Comparison of ENCODE assay signal across 8 cellular contexts in genomic region chr3:141561426-141562034, GRCh38.
DNase-seq lines count a peak whose midpoint lies in the region; ATAC-seq and TF ChIP-seq lines count a peak whose summit lies in the region.

No MANE protein-coding gene starts in this region.

- no peak overlapping the region for H4K8ac ChIP-seq in trophoblast cell (ENCODE audit: low read depth, low read length)

- H3K36me3 ChIP-seq in trophoblast cell (ENCODE audit: control insufficient read depth in 1 of 2, insufficient read depth in 2 of 2, low read length in 2 of 2) = no peaks in the 10 kb centered on the region

- H3K4ac ChIP-seq in trophoblast cell (ENCODE audit: low read depth, low read length) = no peak overlapping the region

- intact Hi-C loops in activated CD4-positive, alpha-beta T cell treated with anti-CD3 and anti-CD28 coated beads, Interleukin-2, amount 10 ng/mL, durations not matched to agents 24 days and 14 days (cut with micrococcal nuclease) = loop anchor here (1.0 to 5.0 kb wide), 4 partner anchors 86 to 249 kb away; no protein-coding TSS in a partner anchor

- no peak overlapping the region for H3K27ac Mint-ChIP-seq in activated CD4-positive, alpha-beta T cell treated with anti-CD3 and anti-CD28 coated beads, Interleukin-2, amount 10 ng/mL, durations not matched to agents 24 days and 14 days

- no peak overlapping the region for H3K4me2 ChIP-seq in trophoblast cell (ENCODE audit: low read length)

- H4K12ac ChIP-seq in trophoblast cell (ENCODE audit: low read depth, low read length) = no peak overlapping the region

- no peak overlapping the region for H3K18ac ChIP-seq in trophoblast cell (ENCODE audit: low read length)

- no peak overlapping the region for H2BK12ac ChIP-seq in trophoblast cell (ENCODE audit: low read length)

- H3K23ac ChIP-seq in trophoblast cell (ENCODE audit: low read length) = no peak overlapping the region

- no peaks in the 10 kb centered on the region for H3K27me3 Mint-ChIP-seq in activated CD4-positive, alpha-beta T cell treated with anti-CD3 and anti-CD28 coated beads, Interleukin-2, amount 10 ng/mL, durations not matched to agents 24 days and 14 days

- H3K9me3 ChIP-seq in trophoblast cell (ENCODE audit: insufficient read depth, low read depth, low read length) = no peaks in the 10 kb centered on the region

- peaks cover 2% of the 10 kb centered on the region for H3K79me1 ChIP-seq in trophoblast cell (ENCODE audit: low read length)

- no peak overlapping the region for H3K9ac ChIP-seq in trophoblast cell (ENCODE audit: low read length)

- H3K79me2 ChIP-seq in trophoblast cell (ENCODE audit: control insufficient read depth, insufficient read depth, low read length, poor library complexity) = no peaks in the 10 kb centered on the region

- peaks cover 13% of the 10 kb centered on the region for H3K4me1 Mint-ChIP-seq in activated CD4-positive, alpha-beta T cell treated with anti-CD3 and anti-CD28 coated beads, Interleukin-2, amount 10 ng/mL, durations not matched to agents 24 days and 14 days

- H3K4me3 Mint-ChIP-seq in activated CD4-positive, alpha-beta T cell treated with anti-CD3 and anti-CD28 coated beads, Interleukin-2, amount 10 ng/mL, durations not matched to agents 24 days and 14 days = no peak overlapping the region

- peaks cover 33% of the 10 kb centered on the region for H3K36me3 Mint-ChIP-seq in activated CD4-positive, alpha-beta T cell treated with anti-CD3 and anti-CD28 coated beads, Interleukin-2, amount 10 ng/mL, durations not matched to agents 24 days and 14 days (ENCODE audit: low read depth)

- DNase-seq in Ammon's horn (ENCODE audit: low spot score) = peak; percentile 68
- DNase-seq in NCI-H2171 (lab: John Stamatoyannopoulos, UW) = peak; percentile 11
- DNase-seq in activated CD4-positive, alpha-beta T cell treated with anti-CD3 and anti-CD28 coated beads, Interleukin-2, amount 10 ng/mL, durations not matched to agents 24 days and 14 days = peak; percentile 87
- DNase-seq in foreskin keratinocyte = peak in 1 of 2 donors; percentile 32
- peak; percentile 18 to 85 for DNase-seq in trophoblast cell

- H3K27ac ChIP-seq in foreskin keratinocyte = no peak overlapping the region
- H3K27ac ChIP-seq in trophoblast cell (ENCODE audit: low read depth, low read length) = no peak overlapping the region

- ATAC-seq in foreskin keratinocyte (no peak), GM21390 (IDR thresholded peaks at IDR 0.05; ENCODE audit: unreplicated experiment) (no peak), HG03439 (IDR thresholded peaks at IDR 0.05; ENCODE audit: unreplicated experiment) (no peak)

- no peaks in the 10 kb centered on the region for H3K4me1 ChIP-seq in foreskin keratinocyte
- H3K4me1 ChIP-seq in trophoblast cell (ENCODE audit: control insufficient read depth in 1 of 2, insufficient read depth in 2 of 2, low read length in 2 of 2) = peaks cover 0 to 2% of the 10 kb centered on the region in 2 experiments

- no peak overlapping the region for H2BK5ac ChIP-seq in trophoblast cell (ENCODE audit: low read depth, low read length, poor library complexity)

- H3K27me3 ChIP-seq in foreskin keratinocyte (no peaks in the 10 kb centered on the region), trophoblast cell (ENCODE audit: insufficient read depth, low read length) (no peaks in the 10 kb centered on the region)

- no peak overlapping the region for H2BK120ac ChIP-seq in trophoblast cell (ENCODE audit: insufficient read depth, low read length, poor library complexity)

- WGBS in trophoblast cell (ENCODE audit: extremely low coverage, insufficient coverage, insufficient read length) = no CpG with 5 or more reads among the region's 2 CpGs

- TF ChIP-seq CTCF in GM12801 (IDR thresholded peaks at IDR 0.05; ENCODE audit: extremely low read depth, insufficient read length) (peak; percentile 98), foreskin keratinocyte (conservative IDR thresholded peaks at IDR 0.05) (peak; percentile 98)

- no peak overlapping the region for H2AK5ac ChIP-seq in trophoblast cell (ENCODE audit: low read length)

- H2AFZ ChIP-seq in trophoblast cell (ENCODE audit: insufficient read depth, low read length, poor library complexity) = no peak overlapping the region

- no peak overlapping the region for H3K4me3 ChIP-seq in trophoblast cell (ENCODE audit: low read depth, low read length)

- H4K91ac ChIP-seq in trophoblast cell (ENCODE audit: low read depth, low read length) = no peak overlapping the region

- H3K14ac ChIP-seq in trophoblast cell (ENCODE audit: low read length) = no peak overlapping the region

- no peaks in the 10 kb centered on the region for H3K9me3 Mint-ChIP-seq in activated CD4-positive, alpha-beta T cell treated with anti-CD3 and anti-CD28 coated beads, Interleukin-2, amount 10 ng/mL, durations not matched to agents 24 days and 14 days
